1 cellular context compared by ENCODE assay signal in the genomic region with DNA sequence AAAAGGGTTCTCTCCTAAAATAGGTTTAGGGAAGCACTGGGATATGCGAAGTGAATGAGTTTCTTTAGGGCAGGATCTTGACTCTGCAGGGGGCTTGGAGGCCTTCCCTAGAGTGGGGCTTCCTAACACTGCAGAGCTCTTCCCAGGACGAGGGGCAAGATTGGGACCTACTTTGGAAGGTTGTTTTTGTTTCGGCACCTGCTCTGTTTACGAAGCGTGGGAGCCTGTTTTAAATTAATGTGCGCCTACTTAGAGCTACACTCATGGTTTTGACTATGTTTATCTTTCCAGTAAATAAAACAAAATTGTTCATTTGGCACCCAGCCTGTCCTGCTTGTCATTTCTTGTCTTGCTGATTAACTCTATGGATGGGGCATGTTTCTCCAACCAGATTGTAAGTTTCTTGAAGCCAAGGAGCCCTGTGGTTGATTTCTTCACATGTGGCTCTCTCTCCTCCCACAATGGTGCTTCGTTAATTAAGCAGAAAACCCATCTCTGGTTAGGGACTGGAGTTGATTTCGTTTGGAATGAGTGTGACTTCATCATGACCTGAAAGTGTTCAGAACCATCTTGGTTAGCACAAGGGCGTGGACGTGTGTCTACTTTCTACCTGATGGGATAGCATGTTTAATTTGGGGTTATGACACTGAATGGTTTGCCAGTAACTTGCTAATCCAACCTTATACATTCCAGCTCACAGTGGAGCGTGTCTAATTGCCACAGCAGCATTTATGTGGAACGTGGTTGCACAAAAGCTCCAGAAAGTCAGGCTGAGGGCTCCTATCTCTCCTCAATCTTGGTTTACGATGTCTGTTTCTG.
TF ChIP-seq lines count a peak whose summit lies in the region.

No MANE protein-coding gene starts in this region.

TF ChIP-seq in HCT116, 20 proteins besides CTCF, POLR2A, EP300 and RAD21 (continued from another document):
- TF ChIP-seq, protein P1, sequence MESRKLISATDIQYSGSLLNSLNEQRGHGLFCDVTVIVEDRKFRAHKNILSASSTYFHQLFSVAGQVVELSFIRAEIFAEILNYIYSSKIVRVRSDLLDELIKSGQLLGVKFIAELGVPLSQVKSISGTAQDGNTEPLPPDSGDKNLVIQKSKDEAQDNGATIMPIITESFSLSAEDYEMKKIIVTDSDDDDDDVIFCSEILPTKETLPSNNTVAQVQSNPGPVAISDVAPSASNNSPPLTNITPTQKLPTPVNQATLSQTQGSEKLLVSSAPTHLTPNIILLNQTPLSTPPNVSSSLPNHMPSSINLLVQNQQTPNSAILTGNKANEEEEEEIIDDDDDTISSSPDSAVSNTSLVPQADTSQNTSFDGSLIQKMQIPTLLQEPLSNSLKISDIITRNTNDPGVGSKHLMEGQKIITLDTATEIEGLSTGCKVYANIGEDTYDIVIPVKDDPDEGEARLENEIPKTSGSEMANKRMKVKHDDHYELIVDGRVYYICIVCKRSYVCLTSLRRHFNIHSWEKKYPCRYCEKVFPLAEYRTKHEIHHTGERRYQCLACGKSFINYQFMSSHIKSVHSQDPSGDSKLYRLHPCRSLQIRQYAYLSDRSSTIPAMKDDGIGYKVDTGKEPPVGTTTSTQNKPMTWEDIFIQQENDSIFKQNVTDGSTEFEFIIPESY (IDR thresholded peaks at IDR 0.05; ENCODE audit: extremely low read depth, insufficient replicate concordance, low read length) = no peak
- TF ChIP-seq EGR1 (IDR thresholded peaks at IDR 0.05; ENCODE audit: low read depth) (no peak), EZH2phosphoT487 (IDR thresholded peaks at IDR 0.05; ENCODE audit: borderline replicate concordance) (no peak), TCF7L2 (IDR thresholded peaks at IDR 0.05; ENCODE audit: borderline replicate concordance, extremely low read depth, insufficient read depth, insufficient read length) (no peak), SP1 (IDR thresholded peaks at IDR 0.05; ENCODE audit: low read depth) (no peak), JUND (IDR thresholded peaks at IDR 0.05) (no peak), POLR2AphosphoS5 (IDR thresholded peaks at IDR 0.05; ENCODE audit: low read depth, low read length) (no peak), EZH2 (IDR thresholded peaks at IDR 0.05) (no peak), ELF1 (IDR thresholded peaks at IDR 0.05; ENCODE audit: borderline replicate concordance, low read depth) (no peak), FOSL1 (IDR thresholded peaks at IDR 0.05; ENCODE audit: low read depth) (no peak; the same call in 1 of the 2 replicates), CBX3 (IDR thresholded peaks at IDR 0.05; ENCODE audit: low read depth) (no peak), SRF (IDR thresholded peaks at IDR 0.05; ENCODE audit: low read depth) (no peak), SIN3A (IDR thresholded peaks at IDR 0.05; ENCODE audit: low read depth) (no peak), ZNF274 (IDR thresholded peaks at IDR 0.05; ENCODE audit: low read depth, low read length) (no peak), YY1 (IDR thresholded peaks at IDR 0.05; ENCODE audit: extremely low read depth, insufficient replicate concordance, low read depth, low read length) (no peak)
- TF ChIP-seq, protein P2, sequence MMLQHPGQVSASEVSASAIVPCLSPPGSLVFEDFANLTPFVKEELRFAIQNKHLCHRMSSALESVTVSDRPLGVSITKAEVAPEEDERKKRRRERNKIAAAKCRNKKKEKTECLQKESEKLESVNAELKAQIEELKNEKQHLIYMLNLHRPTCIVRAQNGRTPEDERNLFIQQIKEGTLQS (IDR thresholded peaks at IDR 0.05) = no peak
